Comparison of ENCODE assay signal across 15 cellular contexts in the genomic region with DNA sequence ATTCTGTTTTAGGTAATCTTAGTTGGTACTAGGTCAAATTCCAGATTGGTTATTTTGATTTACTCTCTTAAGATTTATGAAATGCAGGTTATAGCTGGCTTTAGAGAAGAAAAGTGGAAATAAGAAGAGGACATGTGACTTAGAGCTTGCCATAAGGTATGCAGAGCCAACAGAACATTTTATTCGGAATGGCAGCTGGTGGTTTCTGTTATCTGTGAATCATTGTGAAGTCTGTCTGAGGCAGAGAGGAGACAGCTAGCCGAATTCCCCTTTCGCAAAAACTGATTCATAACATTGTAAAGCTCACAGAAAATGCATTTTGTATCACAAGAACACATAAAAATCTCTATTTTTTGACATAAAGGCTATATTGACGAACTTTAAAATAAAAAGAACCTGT.
A peak's percentile ranks its signal among the peaks of the same experiment; 100 is the strongest.
DNase-seq lines count a peak whose midpoint lies in the region; ATAC-seq and TF ChIP-seq lines count a peak whose summit lies in the region.
"Had no signal": no experiment of that assay in that cellular context is flagged by ENCODE, and none has a peak within 500 bp of the region (broad histone marks: within the 10 kb centered on the region; RNA-seq: fewer than 3 reads in every experiment).

No MANE protein-coding gene starts in this region.

- WGBS in mesendoderm (ENCODE audit: extremely low coverage, insufficient coverage, low lambda C conversion rate), result no CpG with 5 or more reads among the region's 4 CpGs

- H2BK5ac ChIP-seq in mesendoderm (ENCODE audit: low read length), result no peak overlapping the region

- no peak overlapping the region for H4K5ac ChIP-seq in mesendoderm (ENCODE audit: low read length)

- no peak overlapping the region for H3K4me2 ChIP-seq in mesendoderm (ENCODE audit: low read length)

- H3K79me1 ChIP-seq in mesendoderm (ENCODE audit: low read length), result no peaks in the 10 kb centered on the region

- TF ChIP-seq CTCF in AG10803 (conservative IDR thresholded peaks at IDR 0.05; ENCODE audit: low read length) (no peak), brain microvascular endothelial cell (IDR thresholded peaks at IDR 0.05; ENCODE audit: low read depth, low read length, missing control alignments) (no peak), WERI-Rb-1 (IDR thresholded peaks at IDR 0.05; ENCODE audit: low read depth, low read length) (no peak)

- H3K36me3 ChIP-seq in brain microvascular endothelial cell (replicated peaks), result no peaks in the 10 kb centered on the region
- no peaks in the 10 kb centered on the region for H3K36me3 ChIP-seq in mesendoderm (ENCODE audit: control insufficient read depth, insufficient read depth, low read length)
- no peaks in the 10 kb centered on the region; the same call in 1 of the 2 replicates for H3K36me3 ChIP-seq in WERI-Rb-1
- no peaks in the 10 kb centered on the region for H3K36me3 ChIP-seq in naive thymus-derived CD4-positive, alpha-beta T cell (ENCODE audit: control insufficient read depth in 2 of 3, insufficient read depth in 3 of 3, low read length in 3 of 3)

- DNase-seq in AG10803 (ENCODE audit: low read depth) (peak; percentile 75), NCI-H2171 treated with DMSO at 0.1 percent for 48 hours (lab: John Stamatoyannopoulos, UW) (peak; percentile 88), brain microvascular endothelial cell (peak; percentile 93), mesendoderm (peak; percentile 60), T-helper 17 cell (no peak), WERI-Rb-1 (no peak)
- DNase-seq in naive thymus-derived CD4-positive, alpha-beta T cell, result no peak
- DNase-seq: activated T-cell treated with anti-CD3 and anti-CD28 coated beads, Interleukin-2, amount 50 U/mL, for 72 hours; midbrain; NCI-H1092 treated with DMSO at 0.1 percent for 48 hours had no signal

- H3K4me3 ChIP-seq in AG10803 (ENCODE audit: low read length), result no peak overlapping the region
- H3K4me3 ChIP-seq in brain microvascular endothelial cell (ENCODE audit: low read depth, low read length), result no peak overlapping the region
- no peak overlapping the region for H3K4me3 ChIP-seq in mesendoderm (ENCODE audit: low read length)
- H3K4me3 ChIP-seq in WERI-Rb-1 (ENCODE audit: low read depth, low read length), result no peak overlapping the region
- H3K4me3 ChIP-seq in naive thymus-derived CD4-positive, alpha-beta T cell (ENCODE audit: low read length), result no peak overlapping the region

- H3K4me1 ChIP-seq in mesendoderm (ENCODE audit: control insufficient read depth, low read depth, low read length), result peaks cover 2% of the 10 kb centered on the region
- H3K4me1 ChIP-seq in naive thymus-derived CD4-positive, alpha-beta T cell (ENCODE audit: control insufficient read depth in 2 of 2, insufficient read depth in 2 of 2, low read length in 2 of 2), result no peaks in the 10 kb centered on the region

- H3K56ac ChIP-seq in mesendoderm (ENCODE audit: low read length), result no peak overlapping the region

- peak overlapping the region; percentile 78 for H3K27ac ChIP-seq in brain microvascular endothelial cell
- no peak overlapping the region for H3K27ac ChIP-seq in mesendoderm (ENCODE audit: low read depth, low read length)
- no peak overlapping the region for H3K27ac ChIP-seq in WERI-Rb-1
- no peak overlapping the region for H3K27ac ChIP-seq in naive thymus-derived CD4-positive, alpha-beta T cell (ENCODE audit: low read depth, low read length)
- H3K27ac ChIP-seq: C4-2B, HL-60, VCaP had no signal

- no peaks in the 10 kb centered on the region for H3K27me3 ChIP-seq in brain microvascular endothelial cell (replicated peaks)
- no peaks in the 10 kb centered on the region for H3K27me3 ChIP-seq in mesendoderm (ENCODE audit: insufficient read depth, low read length, poor library complexity)
- no peaks in the 10 kb centered on the region for H3K27me3 ChIP-seq in WERI-Rb-1 (ENCODE audit: insufficient read depth, low read depth, severe bottlenecking)
- H3K27me3 ChIP-seq in naive thymus-derived CD4-positive, alpha-beta T cell (ENCODE audit: control insufficient read depth in 2 of 2, insufficient read depth in 2 of 2, low read length in 2 of 2), result no peaks in the 10 kb centered on the region

- H3K36me3 Mint-ChIP-seq in T-helper 17 cell (ENCODE audit: low read depth), result no peaks in the 10 kb centered on the region
- peaks cover 0 to 17% (median 5%) of the 10 kb centered on the region in 5 donors for H3K36me3 Mint-ChIP-seq in naive thymus-derived CD4-positive, alpha-beta T cell

- no peaks in the 10 kb centered on the region for H3K79me2 ChIP-seq in mesendoderm (ENCODE audit: control insufficient read depth, insufficient read depth, low read length)

- CTCF ChIA-PET in naive thymus-derived CD4-positive, alpha-beta T cell (lab: Charles Lee), result no interaction called here

- no peak overlapping the region for H3K18ac ChIP-seq in mesendoderm (ENCODE audit: low read length)

- in situ Hi-C loops in brain microvascular endothelial cell (cut with HindIII; ENCODE audit: low pct_ligation_motif_present, low sequenced_read_pairs), result no loop called here

- no peak overlapping the region for H4K8ac ChIP-seq in mesendoderm (ENCODE audit: low read depth, low read length)

- no peaks in the 10 kb centered on the region for H3K27me3 Mint-ChIP-seq in T-helper 17 cell
- H3K27me3 Mint-ChIP-seq in naive thymus-derived CD4-positive, alpha-beta T cell, result no peaks in the 10 kb centered on the region
- H3K27me3 Mint-ChIP-seq: central memory CD8-positive, alpha-beta T cell had no signal

- no peaks in the 10 kb centered on the region for H3K9me3 ChIP-seq in T-helper 17 cell (ENCODE audit: control insufficient read depth, low read length, poor library complexity, severe bottlenecking)
- no peaks in the 10 kb centered on the region for H3K9me3 ChIP-seq in WERI-Rb-1 (ENCODE audit: severe bottlenecking)
- no peaks in the 10 kb centered on the region for H3K9me3 ChIP-seq in naive thymus-derived CD4-positive, alpha-beta T cell (ENCODE audit: control insufficient read depth in 2 of 3, low read length in 3 of 3)

- intact Hi-C loops in naive thymus-derived CD4-positive, alpha-beta T cell (cut with micrococcal nuclease), result no loop called here

- POLR2A ChIA-PET in naive thymus-derived CD4-positive, alpha-beta T cell (lab: Charles Lee), result no interaction called here

- H3K9ac ChIP-seq in mesendoderm (ENCODE audit: low read length), result no peak overlapping the region

- no peak overlapping the region for H3K23ac ChIP-seq in mesendoderm (ENCODE audit: low read length)

- ATAC-seq in HG03039 (IDR thresholded peaks at IDR 0.05; ENCODE audit: unreplicated experiment) (no peak), T-helper 17 cell (no peak)
- no peak for ATAC-seq in naive thymus-derived CD4-positive, alpha-beta T cell
- ATAC-seq: activated T-cell treated with anti-CD3 and anti-CD28 coated beads, Interleukin-2, amount 50 U/mL, for 72 hours had no signal

- H3K4me3 Mint-ChIP-seq in T-helper 17 cell, result no peak overlapping the region
- H3K4me3 Mint-ChIP-seq in naive thymus-derived CD4-positive, alpha-beta T cell, result no peak overlapping the region
- H3K4me3 Mint-ChIP-seq: activated T-cell treated with anti-CD3 and anti-CD28 coated beads, Interleukin-2, amount 50 U/mL, for 72 hours; central memory CD8-positive, alpha-beta T cell had no signal

- H3K9me3 Mint-ChIP-seq in naive thymus-derived CD4-positive, alpha-beta T cell, result no peaks in the 10 kb centered on the region
- H3K9me3 Mint-ChIP-seq: activated T-cell treated with anti-CD3 and anti-CD28 coated beads, Interleukin-2, amount 50 U/mL, for 72 hours; central memory CD8-positive, alpha-beta T cell had no signal

- no peaks in the 10 kb centered on the region for H3K4me1 Mint-ChIP-seq in T-helper 17 cell
- peaks cover 0 to 7% (median 0%) of the 10 kb centered on the region in 7 donors for H3K4me1 Mint-ChIP-seq in naive thymus-derived CD4-positive, alpha-beta T cell
- H3K4me1 Mint-ChIP-seq: central memory CD8-positive, alpha-beta T cell had no signal

- H3K4ac ChIP-seq in mesendoderm (ENCODE audit: low read depth, low read length), result no peak overlapping the region

- no peak overlapping the region for H2BK120ac ChIP-seq in mesendoderm (ENCODE audit: low read depth, low read length)

- no peak overlapping the region for H2AK5ac ChIP-seq in mesendoderm (ENCODE audit: low read length)

- H2BK15ac ChIP-seq in mesendoderm (replicated peaks; ENCODE audit: low read depth), result no peak overlapping the region

- no peak overlapping the region for H3K27ac Mint-ChIP-seq in T-helper 17 cell
- no peak overlapping the region for H3K27ac Mint-ChIP-seq in naive thymus-derived CD4-positive, alpha-beta T cell
- H3K27ac Mint-ChIP-seq: activated T-cell treated with anti-CD3 and anti-CD28 coated beads, Interleukin-2, amount 50 U/mL, for 72 hours had no signal

Comparison
In these comparisons a context has a peak if more than half of its experiments do, and no peak if none do; other contexts are left out.
1. DNase-seq: peak in AG10803 (single experiment), NCI-H2171 treated with DMSO at 0.1 percent for 48 hours (single experiment), brain microvascular endothelial cell (single experiment) and mesendoderm (single experiment); none in T-helper 17 cell (0 of 3), WERI-Rb-1 (single experiment) and naive thymus-derived CD4-positive, alpha-beta T cell (0 of 9).